In the genomic region with DNA sequence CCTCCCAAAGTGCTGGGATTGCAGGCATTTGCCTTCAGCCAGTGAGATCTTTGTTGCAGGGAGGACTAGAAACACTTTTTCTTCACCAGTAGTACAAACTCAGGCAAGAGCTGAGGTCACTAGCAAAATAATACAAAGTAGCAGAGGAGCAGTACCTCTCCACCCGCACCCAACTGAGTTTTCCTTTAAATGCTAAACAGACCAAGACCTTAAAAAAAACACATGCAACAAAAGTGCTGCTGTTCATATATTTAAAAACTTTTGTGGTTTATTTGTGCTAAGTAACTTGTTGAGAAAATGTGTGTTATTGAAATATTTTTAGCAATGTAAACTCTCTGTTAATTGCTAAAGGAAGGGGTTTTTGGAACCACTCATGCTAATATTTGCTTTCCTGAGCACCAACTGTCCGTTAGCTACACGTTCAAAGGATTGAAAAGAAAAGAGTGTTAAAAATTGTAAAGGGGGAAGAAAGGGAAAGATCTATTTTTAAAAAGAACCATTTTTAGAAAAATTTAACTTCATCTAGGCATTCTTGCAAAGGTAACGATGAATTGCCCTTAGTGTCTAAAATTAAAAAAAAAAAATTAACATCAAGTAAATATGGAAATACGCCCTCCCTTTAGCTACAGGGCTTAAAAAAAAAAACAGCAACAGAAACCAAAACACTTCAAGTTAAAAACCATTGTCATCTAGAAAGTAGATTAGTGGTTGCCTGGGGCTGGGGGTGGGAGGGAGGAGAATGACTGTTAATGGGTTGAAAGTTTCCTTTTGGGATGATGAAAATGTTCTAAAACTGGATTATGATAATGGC, we compare ENCODE assay signal across 8 cellular contexts.
DNase-seq lines count a peak whose midpoint lies in the region; ATAC-seq, FAIRE-seq and TF ChIP-seq lines count a peak whose summit lies in the region.

No MANE protein-coding gene starts in this region.

- no peak overlapping the region for H2AFZ ChIP-seq in PC-3 (ENCODE audit: low read length)

- H3K4me1 ChIP-seq in NT2/D1 (ENCODE audit: insufficient read depth, insufficient read length) (no peaks in the 10 kb centered on the region), PC-3 (ENCODE audit: insufficient read depth, low read length) (no peaks in the 10 kb centered on the region)

- no peak for TF ChIP-seq POLR2A in GM12892 (IDR thresholded peaks at IDR 0.05; ENCODE audit: low read depth, low read length)

- H3K9ac ChIP-seq in NT2/D1 (ENCODE audit: insufficient read length, low read depth) (no peak overlapping the region), PC-3 (ENCODE audit: low read length) (no peak overlapping the region)

- no peak for FAIRE-seq in GM12892 (lab: Jason Lieb, UNC)

- POLR2A ChIA-PET in PC-3 (lab: Charles Lee; ENCODE audit: unreplicated experiment) = no interaction called here

- H3K9me3 ChIP-seq in NT2/D1 (ENCODE audit: insufficient read depth, low read length) (peaks cover 16% of the 10 kb centered on the region), PC-3 (ENCODE audit: low read length) (no peaks in the 10 kb centered on the region)

- DNase-seq in NT2/D1 (ENCODE audit: low read depth, low spot score) (peak; percentile 75), NCI-H128 (lab: John Stamatoyannopoulos, UW; ENCODE audit: unreplicated experiment) (no peak), NCI-H2107 treated with DMSO at 0.1 percent for 48 hours (lab: John Stamatoyannopoulos, UW; ENCODE audit: unreplicated experiment) (no peak), PC-3 (no peak), GM12892 (ENCODE audit: insufficient read length) (no peak)
- DNase-seq in natural killer cell treated with Interleukin-12 subunit alpha and Interleukin-12 subunit beta and Interleukin-15 and Interleukin-18, amount 100 ng/mL, for 72 hours (ENCODE audit: low spot score) = no peak

- H3K9me2 ChIP-seq in PC-3 (replicated peaks; ENCODE audit: low read length) = no peaks in the 10 kb centered on the region

- BruUV-seq in PC-3 (replicated peaks; lab: Mats Ljungman, UMichigan) = no TSS peak

- no peaks in the 10 kb centered on the region for H4K20me1 ChIP-seq in PC-3 (ENCODE audit: low read length)

- CTCF ChIA-PET in PC-3 (lab: Charles Lee) = no interaction called here

- H3K27ac ChIP-seq in PC-3 (ENCODE audit: low read length) = no peak overlapping the region

- H3K36me3 ChIP-seq in NT2/D1 (ENCODE audit: insufficient read depth, insufficient read length, low read length) (no peaks in the 10 kb centered on the region), PC-3 (ENCODE audit: low read depth, low read length) (no peaks in the 10 kb centered on the region)

- no peak overlapping the region for H3K4me2 ChIP-seq in PC-3 (ENCODE audit: low read length)

- no peaks in the 10 kb centered on the region for H3K9me3 Mint-ChIP-seq in natural killer cell treated with Interleukin-12 subunit alpha and Interleukin-12 subunit beta and Interleukin-15 and Interleukin-18, amount 100 ng/mL, for 72 hours

- intact Hi-C loops in PC-3 (cut with micrococcal nuclease) = no loop called here

- ATAC-seq in GM18868 (IDR thresholded peaks at IDR 0.05; ENCODE audit: unreplicated experiment) (peak; percentile 84), HG02623 (IDR thresholded peaks at IDR 0.05; ENCODE audit: unreplicated experiment) (peak; percentile 78), PC-3 (no peak)
- peak; percentile 78 to 85 for ATAC-seq in natural killer cell treated with Interleukin-12 subunit alpha and Interleukin-12 subunit beta and Interleukin-15 and Interleukin-18, amount 100 ng/mL, for 72 hours

- no peaks in the 10 kb centered on the region for H3K27me3 ChIP-seq in NT2/D1 (ENCODE audit: insufficient read depth, insufficient read length)
- H3K27me3 ChIP-seq in PC-3 (ENCODE audit: low read length) = peaks cover 23% of the 10 kb centered on the region

- peak overlapping the region; percentile 81 for H3K4me3 Mint-ChIP-seq in natural killer cell treated with Interleukin-12 subunit alpha and Interleukin-12 subunit beta and Interleukin-15 and Interleukin-18, amount 100 ng/mL, for 72 hours

- TF ChIP-seq CTCF in PC-3 (conservative IDR thresholded peaks at IDR 0.05; ENCODE audit: low read depth, low read length) = no peak

- H3K4me3 ChIP-seq in NT2/D1 (ENCODE audit: insufficient read length, low read depth) (no peak overlapping the region), PC-3 (ENCODE audit: low read length) (no peak overlapping the region)

- H3K36me3 Mint-ChIP-seq in natural killer cell treated with Interleukin-12 subunit alpha and Interleukin-12 subunit beta and Interleukin-15 and Interleukin-18, amount 100 ng/mL, for 72 hours = no peaks in the 10 kb centered on the region

- H3F3A ChIP-seq in PC-3 (ENCODE audit: low read length, unreplicated experiment) = no peaks in the 10 kb centered on the region

- H3K4me1 Mint-ChIP-seq in natural killer cell treated with Interleukin-12 subunit alpha and Interleukin-12 subunit beta and Interleukin-15 and Interleukin-18, amount 100 ng/mL, for 72 hours (ENCODE audit: low read depth in 2 of 2) = peaks cover 8 to 14% of the 10 kb centered on the region in 2 donors

- H3K79me2 ChIP-seq in PC-3 (ENCODE audit: low read length) = no peaks in the 10 kb centered on the region

- no peaks in the 10 kb centered on the region for H3K27me3 Mint-ChIP-seq in natural killer cell treated with Interleukin-12 subunit alpha and Interleukin-12 subunit beta and Interleukin-15 and Interleukin-18, amount 100 ng/mL, for 72 hours

- H3K27ac Mint-ChIP-seq in natural killer cell treated with Interleukin-12 subunit alpha and Interleukin-12 subunit beta and Interleukin-15 and Interleukin-18, amount 100 ng/mL, for 72 hours = peak overlapping the region; percentile 70 to 83
